In genomic region chr4:3342182-3342854, GRCh38 we compare ENCODE assay signal across 9 cellular contexts. TPM values are rescaled to one million over a fixed set of nuclear protein-coding genes. Genes with fewer than 3 reads are reported as not detected.
DNase-seq lines count a peak whose midpoint lies in the region; ATAC-seq and TF ChIP-seq lines count a peak whose summit lies in the region.
"Had no signal": no experiment of that assay in that cellular context is flagged by ENCODE, and none has a peak within 500 bp of the region (broad histone marks: within the 10 kb centered on the region; RNA-seq: fewer than 3 reads in every experiment).

No MANE protein-coding gene starts in this region.

- peaks cover 19% of the 10 kb centered on the region for H3K4me1 Mint-ChIP-seq in GM23338
- H3K4me1 Mint-ChIP-seq in activated CD8-positive, alpha-beta memory T cell treated with anti-CD3 and anti-CD28 coated beads, Interleukin-2, amount 10 ng/mL, durations not matched to agents 7 days and 5 days: peaks cover 11% of the 10 kb centered on the region

- no peak overlapping the region for H2AFZ ChIP-seq in GM23338

- no peaks in the 10 kb centered on the region for H3K9me3 Mint-ChIP-seq in GM23338
- no peaks in the 10 kb centered on the region for H3K9me3 Mint-ChIP-seq in activated CD8-positive, alpha-beta memory T cell treated with anti-CD3 and anti-CD28 coated beads, Interleukin-2, amount 10 ng/mL, durations not matched to agents 7 days and 5 days (ENCODE audit: low read depth)

- H3K4me3 Mint-ChIP-seq in GM23338: no peak overlapping the region
- H3K4me3 Mint-ChIP-seq in activated CD8-positive, alpha-beta memory T cell treated with anti-CD3 and anti-CD28 coated beads, Interleukin-2, amount 10 ng/mL, durations not matched to agents 7 days and 5 days: no peak overlapping the region

- H3K4me3 ChIP-seq in GM23338 (no peak overlapping the region), colonic mucosa (no peak overlapping the region)

- ATAC-seq in GM23338: no peak
- peak; percentile 56 for ATAC-seq in activated CD8-positive, alpha-beta memory T cell treated with anti-CD3 and anti-CD28 coated beads, Interleukin-2, amount 10 ng/mL, durations not matched to agents 7 days and 5 days
- ATAC-seq in GM19328 (IDR thresholded peaks at IDR 0.05; ENCODE audit: unreplicated experiment): no peak
- ATAC-seq: left cardiac atrium had no signal

- H4K20me1 ChIP-seq in GM23338 (replicated peaks; ENCODE audit: insufficient read depth): no peaks in the 10 kb centered on the region; the same call in 1 of the 2 replicates

- H3K4me1 ChIP-seq in GM23338 (ENCODE audit: insufficient read depth): peaks cover 8% of the 10 kb centered on the region
- H3K4me1 ChIP-seq in colonic mucosa: no peaks in the 10 kb centered on the region

- H3K27me3 ChIP-seq in GM23338 (ENCODE audit: insufficient read depth) (no peaks in the 10 kb centered on the region), colonic mucosa (no peaks in the 10 kb centered on the region)

- TF ChIP-seq CTCF in GM23338 (conservative IDR thresholded peaks at IDR 0.05; ENCODE audit: low read depth in 2 of 2) (no peak), colonic mucosa (IDR thresholded peaks at IDR 0.05) (no peak)

- peak overlapping the region in 1 of 2 donors; percentile 12 for H3K9ac ChIP-seq in colonic mucosa (ENCODE audit: low read depth in 2 of 2, low read length in 2 of 2)

- intact Hi-C loops in colonic mucosa (cut with DNase I): no loop called here

- CTCF ChIA-PET in activated CD8-positive, alpha-beta memory T cell treated with anti-CD3 and anti-CD28 coated beads, Interleukin-2, amount 10 ng/mL, durations not matched to agents 7 days and 5 days (lab: Charles Lee): no interaction called here

- no peaks in the 10 kb centered on the region for H3K9me2 ChIP-seq in GM23338 (ENCODE audit: insufficient read depth)

- H3K27ac ChIP-seq in GM23338 (ENCODE audit: low read depth): peak overlapping the region; percentile 50; the same call in 1 of the 2 replicates
- H3K27ac ChIP-seq in colonic mucosa: no peak overlapping the region

- no peaks in the 10 kb centered on the region for H3K36me3 ChIP-seq in GM23338 (ENCODE audit: insufficient read depth)
- no peaks in the 10 kb centered on the region for H3K36me3 ChIP-seq in colonic mucosa

- H3K4me2 ChIP-seq in GM23338: peak overlapping the region; percentile 20

- H3K27me3 Mint-ChIP-seq in GM23338 (ENCODE audit: insufficient read depth, low read depth, poor library complexity): peaks cover 7% of the 10 kb centered on the region
- H3K27me3 Mint-ChIP-seq in activated CD8-positive, alpha-beta memory T cell treated with anti-CD3 and anti-CD28 coated beads, Interleukin-2, amount 10 ng/mL, durations not matched to agents 7 days and 5 days: no peaks in the 10 kb centered on the region

- H3K27ac Mint-ChIP-seq in GM23338: no peak overlapping the region; the same call in 1 of the 2 replicates
- no peak overlapping the region for H3K27ac Mint-ChIP-seq in activated CD8-positive, alpha-beta memory T cell treated with anti-CD3 and anti-CD28 coated beads, Interleukin-2, amount 10 ng/mL, durations not matched to agents 7 days and 5 days

- DNase-seq in CD1c-positive myeloid dendritic cell (ENCODE audit: extremely low spot score): peak; percentile 22
- DNase-seq in GM23338 (ENCODE audit: low spot score): no peak
- DNase-seq in activated CD8-positive, alpha-beta memory T cell treated with anti-CD3 and anti-CD28 coated beads, Interleukin-2, amount 10 ng/mL, durations not matched to agents 7 days and 5 days: peak; percentile 40
- peak; percentile 85 for DNase-seq in iris pigment epithelial cell (ENCODE audit: low read depth)
- DNase-seq in colonic mucosa: no peak
- no peak for DNase-seq in medulla oblongata (ENCODE audit: extremely low spot score)
- DNase-seq: amygdala, left cardiac atrium had no signal

- no peaks in the 10 kb centered on the region for H3K36me3 Mint-ChIP-seq in GM23338 (ENCODE audit: low read depth)
- no peaks in the 10 kb centered on the region for H3K36me3 Mint-ChIP-seq in activated CD8-positive, alpha-beta memory T cell treated with anti-CD3 and anti-CD28 coated beads, Interleukin-2, amount 10 ng/mL, durations not matched to agents 7 days and 5 days

- no peaks in the 10 kb centered on the region for H3K9me3 ChIP-seq in colonic mucosa

- no peaks in the 10 kb centered on the region for H3F3A ChIP-seq in GM23338 (replicated peaks; ENCODE audit: low read depth)

- peaks cover 3% of the 10 kb centered on the region; the same call in 1 of the 2 replicates for H3K79me2 ChIP-seq in GM23338 (replicated peaks; ENCODE audit: insufficient read depth)

TF ChIP-seq in GM23338, 12 proteins besides CTCF, POLR2A, EP300 and RAD21:
- TF ChIP-seq EZH2phosphoT487 (IDR thresholded peaks at IDR 0.05; ENCODE audit: unreplicated experiment) (no peak), CREB1 (CRISPR knock-in tag; IDR thresholded peaks at IDR 0.05; ENCODE audit: low read depth) (no peak), ZNF114 (CRISPR knock-in tag; IDR thresholded peaks at IDR 0.05) (no peak)

RNA-seq across cellular contexts. Expression of gene RGS12, which starts 49.5 kb away (rescaled TPM):
- 13.4 and 19.0 TPM in 2 replicates for total RNA-seq in GM23338 (2014; rRNA removed; shearing (Covaris generic))
- 8.0 and 8.2 TPM in 2 replicates for polyA plus RNA-seq in GM23338 (2016; fragmentation: Nextera tagmentation; extraction: Ambion mirVana)
- total RNA-seq in activated CD8-positive, alpha-beta memory T cell treated with anti-CD3 and anti-CD28 coated beads, Interleukin-2, amount 10 ng/mL, durations not matched to agents 7 days and 5 days: 1 to 10 TPM; 2.1 to 5.0 TPM
- 10 to 100 TPM; 18.0 to 25.7 TPM for total RNA-seq in colonic mucosa

Comparison
In these comparisons a context has a peak if more than half of its experiments do, and no peak if none do; other contexts are left out.
1. DNase-seq: peak in CD1c-positive myeloid dendritic cell (single experiment), activated CD8-positive, alpha-beta memory T cell treated with anti-CD3 and anti-CD28 coated beads, Interleukin-2, amount 10 ng/mL, durations not matched to agents 7 days and 5 days (single experiment) and iris pigment epithelial cell (single experiment); none in GM23338 (single experiment), colonic mucosa (single experiment) and medulla oblongata (single experiment).